10 cellular contexts compared by ENCODE assay signal in genomic region chr14:66440806-66441205, GRCh38. TPM values are rescaled to one million over a fixed set of nuclear protein-coding genes. Genes with fewer than 3 reads are reported as not detected.
"Had no signal": no experiment of that assay in that cellular context is flagged by ENCODE, and none has a peak within 500 bp of the region (broad histone marks: within the 10 kb centered on the region; RNA-seq: fewer than 3 reads in every experiment).

No MANE protein-coding gene starts in this region.

- ATAC-seq: HCT116, K562 had no signal

- H3K27ac Mint-ChIP-seq: HFFc6 had no signal

- DNase-seq: GM23248, GOT3, H7, HFFc6, IMR-90, KG1 had no signal

RNA-seq across cellular contexts. Expression of gene CCDC196, which starts 45.4 kb away (rescaled TPM):
- total RNA-seq: GM23248, H4, H7, HFFc6, HT-29, IMR-90, K562 had no signal
